In the genomic region with DNA sequence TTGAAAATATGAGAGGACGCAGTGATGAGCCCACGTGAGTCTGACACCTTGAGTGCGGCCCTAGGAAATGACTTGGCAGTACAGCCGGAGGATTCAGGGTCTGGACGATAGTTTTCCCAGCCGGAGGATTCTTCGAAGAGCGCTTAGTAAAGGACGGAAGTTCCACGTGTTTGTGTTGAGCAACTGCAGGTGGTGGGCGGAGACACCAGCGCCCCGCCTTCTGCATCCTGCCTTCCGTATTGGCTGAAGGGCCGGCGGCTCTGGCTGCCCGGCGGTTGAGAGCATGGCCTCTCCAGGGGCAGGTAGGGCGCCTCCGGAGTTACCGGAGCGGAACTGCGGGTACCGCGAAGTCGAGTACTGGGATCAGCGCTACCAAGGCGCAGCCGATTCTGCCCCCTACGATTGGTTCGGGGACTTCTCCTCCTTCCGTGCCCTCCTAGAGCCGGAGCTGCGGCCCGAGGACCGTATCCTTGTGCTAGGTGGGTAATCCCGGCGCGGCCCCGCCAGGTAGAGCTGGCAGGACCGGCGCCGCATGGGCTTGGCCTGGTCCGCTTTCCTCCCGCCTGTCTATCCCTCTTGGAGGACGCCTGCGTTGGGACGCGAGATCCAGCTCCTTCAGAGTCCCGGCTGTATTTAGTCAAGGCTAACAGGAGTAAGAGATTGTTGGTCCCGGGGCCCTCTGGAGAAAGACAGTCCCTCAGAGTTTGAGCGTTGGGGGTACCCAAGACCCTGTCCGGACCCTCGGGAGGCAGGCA, we compare ENCODE assay signal across 1 cellular context.
TF ChIP-seq lines count a peak whose summit lies in the region.

A gene (plus strand): TSS at position 261 of the 755 bp plus-strand sequence. CDS start 23 bp downstream, at position 284.

TF ChIP-seq in K562, 482 proteins besides CTCF, POLR2A, EP300 and RAD21 (continued from another document):
- TF ChIP-seq, protein P1, sequence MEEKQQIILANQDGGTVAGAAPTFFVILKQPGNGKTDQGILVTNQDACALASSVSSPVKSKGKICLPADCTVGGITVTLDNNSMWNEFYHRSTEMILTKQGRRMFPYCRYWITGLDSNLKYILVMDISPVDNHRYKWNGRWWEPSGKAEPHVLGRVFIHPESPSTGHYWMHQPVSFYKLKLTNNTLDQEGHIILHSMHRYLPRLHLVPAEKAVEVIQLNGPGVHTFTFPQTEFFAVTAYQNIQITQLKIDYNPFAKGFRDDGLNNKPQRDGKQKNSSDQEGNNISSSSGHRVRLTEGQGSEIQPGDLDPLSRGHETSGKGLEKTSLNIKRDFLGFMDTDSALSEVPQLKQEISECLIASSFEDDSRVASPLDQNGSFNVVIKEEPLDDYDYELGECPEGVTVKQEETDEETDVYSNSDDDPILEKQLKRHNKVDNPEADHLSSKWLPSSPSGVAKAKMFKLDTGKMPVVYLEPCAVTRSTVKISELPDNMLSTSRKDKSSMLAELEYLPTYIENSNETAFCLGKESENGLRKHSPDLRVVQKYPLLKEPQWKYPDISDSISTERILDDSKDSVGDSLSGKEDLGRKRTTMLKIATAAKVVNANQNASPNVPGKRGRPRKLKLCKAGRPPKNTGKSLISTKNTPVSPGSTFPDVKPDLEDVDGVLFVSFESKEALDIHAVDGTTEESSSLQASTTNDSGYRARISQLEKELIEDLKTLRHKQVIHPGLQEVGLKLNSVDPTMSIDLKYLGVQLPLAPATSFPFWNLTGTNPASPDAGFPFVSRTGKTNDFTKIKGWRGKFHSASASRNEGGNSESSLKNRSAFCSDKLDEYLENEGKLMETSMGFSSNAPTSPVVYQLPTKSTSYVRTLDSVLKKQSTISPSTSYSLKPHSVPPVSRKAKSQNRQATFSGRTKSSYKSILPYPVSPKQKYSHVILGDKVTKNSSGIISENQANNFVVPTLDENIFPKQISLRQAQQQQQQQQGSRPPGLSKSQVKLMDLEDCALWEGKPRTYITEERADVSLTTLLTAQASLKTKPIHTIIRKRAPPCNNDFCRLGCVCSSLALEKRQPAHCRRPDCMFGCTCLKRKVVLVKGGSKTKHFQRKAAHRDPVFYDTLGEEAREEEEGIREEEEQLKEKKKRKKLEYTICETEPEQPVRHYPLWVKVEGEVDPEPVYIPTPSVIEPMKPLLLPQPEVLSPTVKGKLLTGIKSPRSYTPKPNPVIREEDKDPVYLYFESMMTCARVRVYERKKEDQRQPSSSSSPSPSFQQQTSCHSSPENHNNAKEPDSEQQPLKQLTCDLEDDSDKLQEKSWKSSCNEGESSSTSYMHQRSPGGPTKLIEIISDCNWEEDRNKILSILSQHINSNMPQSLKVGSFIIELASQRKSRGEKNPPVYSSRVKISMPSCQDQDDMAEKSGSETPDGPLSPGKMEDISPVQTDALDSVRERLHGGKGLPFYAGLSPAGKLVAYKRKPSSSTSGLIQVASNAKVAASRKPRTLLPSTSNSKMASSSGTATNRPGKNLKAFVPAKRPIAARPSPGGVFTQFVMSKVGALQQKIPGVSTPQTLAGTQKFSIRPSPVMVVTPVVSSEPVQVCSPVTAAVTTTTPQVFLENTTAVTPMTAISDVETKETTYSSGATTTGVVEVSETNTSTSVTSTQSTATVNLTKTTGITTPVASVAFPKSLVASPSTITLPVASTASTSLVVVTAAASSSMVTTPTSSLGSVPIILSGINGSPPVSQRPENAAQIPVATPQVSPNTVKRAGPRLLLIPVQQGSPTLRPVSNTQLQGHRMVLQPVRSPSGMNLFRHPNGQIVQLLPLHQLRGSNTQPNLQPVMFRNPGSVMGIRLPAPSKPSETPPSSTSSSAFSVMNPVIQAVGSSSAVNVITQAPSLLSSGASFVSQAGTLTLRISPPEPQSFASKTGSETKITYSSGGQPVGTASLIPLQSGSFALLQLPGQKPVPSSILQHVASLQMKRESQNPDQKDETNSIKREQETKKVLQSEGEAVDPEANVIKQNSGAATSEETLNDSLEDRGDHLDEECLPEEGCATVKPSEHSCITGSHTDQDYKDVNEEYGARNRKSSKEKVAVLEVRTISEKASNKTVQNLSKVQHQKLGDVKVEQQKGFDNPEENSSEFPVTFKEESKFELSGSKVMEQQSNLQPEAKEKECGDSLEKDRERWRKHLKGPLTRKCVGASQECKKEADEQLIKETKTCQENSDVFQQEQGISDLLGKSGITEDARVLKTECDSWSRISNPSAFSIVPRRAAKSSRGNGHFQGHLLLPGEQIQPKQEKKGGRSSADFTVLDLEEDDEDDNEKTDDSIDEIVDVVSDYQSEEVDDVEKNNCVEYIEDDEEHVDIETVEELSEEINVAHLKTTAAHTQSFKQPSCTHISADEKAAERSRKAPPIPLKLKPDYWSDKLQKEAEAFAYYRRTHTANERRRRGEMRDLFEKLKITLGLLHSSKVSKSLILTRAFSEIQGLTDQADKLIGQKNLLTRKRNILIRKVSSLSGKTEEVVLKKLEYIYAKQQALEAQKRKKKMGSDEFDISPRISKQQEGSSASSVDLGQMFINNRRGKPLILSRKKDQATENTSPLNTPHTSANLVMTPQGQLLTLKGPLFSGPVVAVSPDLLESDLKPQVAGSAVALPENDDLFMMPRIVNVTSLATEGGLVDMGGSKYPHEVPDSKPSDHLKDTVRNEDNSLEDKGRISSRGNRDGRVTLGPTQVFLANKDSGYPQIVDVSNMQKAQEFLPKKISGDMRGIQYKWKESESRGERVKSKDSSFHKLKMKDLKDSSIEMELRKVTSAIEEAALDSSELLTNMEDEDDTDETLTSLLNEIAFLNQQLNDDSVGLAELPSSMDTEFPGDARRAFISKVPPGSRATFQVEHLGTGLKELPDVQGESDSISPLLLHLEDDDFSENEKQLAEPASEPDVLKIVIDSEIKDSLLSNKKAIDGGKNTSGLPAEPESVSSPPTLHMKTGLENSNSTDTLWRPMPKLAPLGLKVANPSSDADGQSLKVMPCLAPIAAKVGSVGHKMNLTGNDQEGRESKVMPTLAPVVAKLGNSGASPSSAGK (IDR thresholded peaks at IDR 0.05): peak; percentile 63
- TF ChIP-seq KDM2B (CRISPR knock-in tag; IDR thresholded peaks at IDR 0.05) (peak; percentile 78; the same call in 1 of the 2 replicates), SMC3 (conservative IDR thresholded peaks at IDR 0.05; ENCODE audit: insufficient read depth, low read depth, low read length) (0 out of 2 replicates have a peak, but pooled peaks have one; percentile 28), ARHGAP35 (IDR thresholded peaks at IDR 0.05; ENCODE audit: partially characterized antibody) (no peak), RNF2 (IDR thresholded peaks at IDR 0.05) (0 out of 2 replicates have a peak, but pooled peaks have one; percentile 5), ZBTB7A (IDR thresholded peaks at IDR 0.05; ENCODE audit: borderline replicate concordance, control insufficient read depth, low read depth, low read length) (0 out of 2 replicates have a peak, but pooled peaks have one; percentile 32), NFYB (IDR thresholded peaks at IDR 0.05; ENCODE audit: extremely low read depth, insufficient read length) (peak; percentile 19), CEBPG (CRISPR knock-in tag; IDR thresholded peaks at IDR 0.05) (peak; percentile 96), CEBPG (tag; conservative IDR thresholded peaks at IDR 0.05 in 1 of 2, IDR thresholded peaks at IDR 0.05 in 1 of 2) (peak; percentile 90 to 96)
- TF ChIP-seq, protein P2, sequence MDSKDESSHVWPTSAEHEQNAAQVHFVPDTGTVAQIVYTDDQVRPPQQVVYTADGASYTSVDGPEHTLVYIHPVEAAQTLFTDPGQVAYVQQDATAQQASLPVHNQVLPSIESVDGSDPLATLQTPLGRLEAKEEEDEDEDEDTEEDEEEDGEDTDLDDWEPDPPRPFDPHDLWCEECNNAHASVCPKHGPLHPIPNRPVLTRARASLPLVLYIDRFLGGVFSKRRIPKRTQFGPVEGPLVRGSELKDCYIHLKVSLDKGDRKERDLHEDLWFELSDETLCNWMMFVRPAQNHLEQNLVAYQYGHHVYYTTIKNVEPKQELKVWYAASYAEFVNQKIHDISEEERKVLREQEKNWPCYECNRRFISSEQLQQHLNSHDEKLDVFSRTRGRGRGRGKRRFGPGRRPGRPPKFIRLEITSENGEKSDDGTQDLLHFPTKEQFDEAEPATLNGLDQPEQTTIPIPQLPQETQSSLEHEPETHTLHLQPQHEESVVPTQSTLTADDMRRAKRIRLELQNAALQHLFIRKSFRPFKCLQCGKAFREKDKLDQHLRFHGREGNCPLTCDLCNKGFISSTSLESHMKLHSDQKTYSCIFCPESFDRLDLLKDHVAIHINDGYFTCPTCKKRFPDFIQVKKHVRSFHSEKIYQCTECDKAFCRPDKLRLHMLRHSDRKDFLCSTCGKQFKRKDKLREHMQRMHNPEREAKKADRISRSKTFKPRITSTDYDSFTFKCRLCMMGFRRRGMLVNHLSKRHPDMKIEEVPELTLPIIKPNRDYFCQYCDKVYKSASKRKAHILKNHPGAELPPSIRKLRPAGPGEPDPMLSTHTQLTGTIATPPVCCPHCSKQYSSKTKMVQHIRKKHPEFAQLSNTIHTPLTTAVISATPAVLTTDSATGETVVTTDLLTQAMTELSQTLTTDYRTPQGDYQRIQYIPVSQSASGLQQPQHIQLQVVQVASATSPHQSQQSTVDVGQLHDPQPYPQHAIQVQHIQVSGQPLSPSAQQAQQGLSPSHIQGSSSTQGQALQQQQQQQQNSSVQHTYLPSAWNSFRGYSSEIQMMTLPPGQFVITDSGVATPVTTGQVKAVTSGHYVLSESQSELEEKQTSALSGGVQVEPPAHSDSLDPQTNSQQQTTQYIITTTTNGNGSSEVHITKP (IDR thresholded peaks at IDR 0.05; ENCODE audit: partially characterized antibody): peak; percentile 39
